In genomic region chr1:219318826-219319225, GRCh38 we compare ENCODE assay signal across 30 cellular contexts.
"Had no signal": no experiment of that assay in that cellular context is flagged by ENCODE, and none has a peak within 500 bp of the region (broad histone marks: within the 10 kb centered on the region; RNA-seq: fewer than 3 reads in every experiment).

No MANE protein-coding gene starts in this region.

- H3K36me3 ChIP-seq: neutrophil, pancreas, prostate gland, spleen, suprapubic skin, transverse colon, vagina had no signal

- H3K4me1 Mint-ChIP-seq: naive thymus-derived CD8-positive, alpha-beta T cell; stimulated activated memory B cell treated with anti-CD40 and anti-IgM and Interleukin-4, amounts not matched to agents 10 μg/mL and 1 μg/mL and 100 μg/mL, for 72 hours had no signal

- H3K27me3 Mint-ChIP-seq: naive thymus-derived CD8-positive, alpha-beta T cell; natural killer cell treated with Interleukin-12 subunit alpha and Interleukin-12 subunit beta and Interleukin-15 and Interleukin-18, amount 100 ng/mL, for 72 hours; stimulated activated memory B cell treated with anti-CD40 and anti-IgM and Interleukin-4, amounts not matched to agents 10 μg/mL and 1 μg/mL and 100 μg/mL, for 72 hours; stimulated activated naive CD8-positive, alpha-beta T cell treated with anti-CD3 and anti-CD28 coated beads, Interleukin-15, amount 100 ng/mL, for 72 hours; type B pancreatic cell had no signal

- H3K27ac Mint-ChIP-seq: naive thymus-derived CD8-positive, alpha-beta T cell; natural killer cell treated with Interleukin-12 subunit alpha and Interleukin-12 subunit beta and Interleukin-15 and Interleukin-18, amount 100 ng/mL, for 72 hours; nephron progenitor cell; stimulated activated memory B cell treated with anti-CD40 and anti-IgM and Interleukin-4, amounts not matched to agents 10 μg/mL and 1 μg/mL and 100 μg/mL, for 72 hours; stimulated activated naive CD8-positive, alpha-beta T cell treated with anti-CD3 and anti-CD28 coated beads, Interleukin-15, amount 100 ng/mL, for 72 hours; type B pancreatic cell had no signal

- H3K4me1 ChIP-seq: pancreas, prostate gland, spleen, suprapubic skin, testis, tibial artery, transverse colon, vagina had no signal

- H3K27ac ChIP-seq: neutrophil, pancreas, prostate gland, skin epidermis, spleen, suprapubic skin, testis, tibial artery, transverse colon, vagina had no signal

- H3K9me3 ChIP-seq: neutrophil, pancreas, prostate gland, suprapubic skin, testis had no signal

- H3K36me3 Mint-ChIP-seq: natural killer cell treated with Interleukin-12 subunit alpha and Interleukin-12 subunit beta and Interleukin-15 and Interleukin-18, amount 100 ng/mL, for 72 hours had no signal

- H3K4me3 Mint-ChIP-seq: naive thymus-derived CD8-positive, alpha-beta T cell; natural killer cell treated with Interleukin-12 subunit alpha and Interleukin-12 subunit beta and Interleukin-15 and Interleukin-18, amount 100 ng/mL, for 72 hours; nephron progenitor cell; neural crest cell; stimulated activated memory B cell treated with anti-CD40 and anti-IgM and Interleukin-4, amounts not matched to agents 10 μg/mL and 1 μg/mL and 100 μg/mL, for 72 hours; stimulated activated naive CD8-positive, alpha-beta T cell treated with anti-CD3 and anti-CD28 coated beads, Interleukin-15, amount 100 ng/mL, for 72 hours; type B pancreatic cell had no signal

- FAIRE-seq: pancreas, urothelium cell line had no signal

- H3K4me3 ChIP-seq: pancreas, prostate gland, skin epidermis, smooth muscle cell, spleen, suprapubic skin, testis, tibial artery, transverse colon, vagina had no signal

- H3K4me2 ChIP-seq: smooth muscle cell had no signal

- ATAC-seq: naive thymus-derived CD8-positive, alpha-beta T cell; natural killer cell treated with Interleukin-12 subunit alpha and Interleukin-12 subunit beta and Interleukin-15 and Interleukin-18, amount 100 ng/mL, for 72 hours; pancreas; right cardiac atrium; sciatic nerve; stimulated activated memory B cell treated with anti-CD40 and anti-IgM and Interleukin-4, amounts not matched to agents 10 μg/mL and 1 μg/mL and 100 μg/mL, for 72 hours; stimulated activated naive CD8-positive, alpha-beta T cell treated with anti-CD3 and anti-CD28 coated beads, Interleukin-15, amount 100 ng/mL, for 72 hours; stimulated activated naive CD8-positive, alpha-beta T cell treated with anti-CD3 and anti-CD28 coated beads, Interleukin-15, Interleukin-2, amounts not matched to agents 100 U/mL and 50 U/mL, for 24 hours had no signal

- DNase-seq: naive thymus-derived CD8-positive, alpha-beta T cell; nephron progenitor cell; nucleus accumbens; pancreas; right cardiac atrium; spleen; stimulated activated CD4-positive, alpha-beta T cell treated with anti-CD3 and anti-CD28 coated beads, Interleukin-12 subunit alpha, Interleukin-12 subunit beta, amount 100 ng/mL, for 4 hours; stimulated activated CD4-positive, alpha-beta T cell treated with anti-CD3 and anti-CD28 coated beads, Interleukin-1b, Interleukin-23, amount 100 ng/mL, for 48 hours; stimulated activated CD4-positive, alpha-beta T cell treated with anti-CD3 and anti-CD28 coated beads, Interleukin-4, amount 100 ng/mL, for 1 hour; stimulated activated CD4-positive, alpha-beta T cell treated with anti-CD3 and anti-CD28 coated beads, Interleukin-4, amount 100 ng/mL, for 4 hours; stimulated activated CD8-positive, alpha-beta memory T cell treated with anti-CD3 and anti-CD28 coated beads, Interleukin-4, amount 100 ng/mL, for 48 hours; stimulated activated naive CD4-positive, alpha-beta T cell; stimulated activated naive CD8-positive, alpha-beta T cell treated with anti-CD3 and anti-CD28 coated beads, Interleukin-15, amount 100 ng/mL, for 72 hours; stimulated activated naive CD8-positive, alpha-beta T cell treated with anti-CD3 and anti-CD28 coated beads, Interleukin-15, Interleukin-2, amounts not matched to agents 100 U/mL and 50 U/mL, for 24 hours; substantia nigra; testis; tibial artery; transverse colon had no signal

- H3K27me3 ChIP-seq: neutrophil, pancreas, spleen, suprapubic skin, testis, tibial artery, transverse colon, vagina had no signal

- H3K9me3 Mint-ChIP-seq: type B pancreatic cell had no signal
